Comparison of ENCODE assay signal across 20 cellular contexts in genomic region chr1:100799954-100800612, GRCh38.
A peak's percentile ranks its signal among the peaks of the same experiment; 100 is the strongest.
DNase-seq lines count a peak whose midpoint lies in the region; ATAC-seq and TF ChIP-seq lines count a peak whose summit lies in the region.
"Had no signal": no experiment of that assay in that cellular context is flagged by ENCODE, and none has a peak within 500 bp of the region (broad histone marks: within the 10 kb centered on the region; RNA-seq: fewer than 3 reads in every experiment).

No MANE protein-coding gene starts in this region.

- peaks cover 16% of the 10 kb centered on the region for H3K4me1 ChIP-seq in PC-9 (replicated peaks; ENCODE audit: insufficient read depth)
- H3K4me1 ChIP-seq in smooth muscle cell (ENCODE audit: low read depth) = peaks cover 3% of the 10 kb centered on the region
- no peaks in the 10 kb centered on the region for H3K4me1 ChIP-seq in endodermal cell (ENCODE audit: control insufficient read depth, insufficient read depth, low read length)

- intact Hi-C loops in PC-9 (cut with micrococcal nuclease; ENCODE audit: unreplicated experiment) = no loop called here

- no peaks in the 10 kb centered on the region for H3K27me3 Mint-ChIP-seq in endodermal cell (ENCODE audit: insufficient read depth)

- BruUV-seq in PC-9 (replicated peaks; lab: Mats Ljungman, UMichigan) = no TSS peak

- H3F3A ChIP-seq in PC-9 (ENCODE audit: insufficient read depth, low read depth) (peaks cover 11% of the 10 kb centered on the region; the same call in 1 of the 2 replicates), smooth muscle cell (ENCODE audit: low read depth) (no peaks in the 10 kb centered on the region)

- no peaks in the 10 kb centered on the region for H3K9me2 ChIP-seq in PC-9 (ENCODE audit: insufficient read depth)

- no peak overlapping the region for H3K4me3 Mint-ChIP-seq in endodermal cell
- H3K4me3 Mint-ChIP-seq: activated naive CD8-positive, alpha-beta T cell treated with anti-CD3 and anti-CD28 coated beads, Interleukin-2, amount 50 U/mL, for 24 hours; activated T-helper 17 cell treated with anti-CD3 and anti-CD28 coated beads, Interleukin-2, amount 50 U/mL, for 72 hours; naive thymus-derived CD4-positive, alpha-beta T cell had no signal

- no peaks in the 10 kb centered on the region for H3K36me3 Mint-ChIP-seq in endodermal cell (ENCODE audit: low read depth)
- H3K36me3 Mint-ChIP-seq: naive thymus-derived CD4-positive, alpha-beta T cell had no signal

- ATAC-seq in stimulated activated naive CD8-positive, alpha-beta T cell treated with anti-CD3 and anti-CD28 coated beads, Interleukin-15, Interleukin-2, amounts not matched to agents 100 U/mL and 50 U/mL, for 24 hours = no peak
- ATAC-seq: activated CD4-positive, CD25-positive, alpha-beta regulatory T cell treated with anti-CD3 and anti-CD28 coated beads, Interleukin-2, amount 50 U/mL, for 24 hours; activated naive CD8-positive, alpha-beta T cell treated with anti-CD3 and anti-CD28 coated beads, Interleukin-2, amount 50 U/mL, for 24 hours; activated T-helper 17 cell treated with anti-CD3 and anti-CD28 coated beads, Interleukin-2, amount 50 U/mL, for 72 hours; GM12878; naive thymus-derived CD4-positive, alpha-beta T cell had no signal

- H3K4me1 Mint-ChIP-seq in endodermal cell = no peaks in the 10 kb centered on the region
- H3K4me1 Mint-ChIP-seq: activated naive CD8-positive, alpha-beta T cell treated with anti-CD3 and anti-CD28 coated beads, Interleukin-2, amount 50 U/mL, for 24 hours; activated T-helper 17 cell treated with anti-CD3 and anti-CD28 coated beads, Interleukin-2, amount 50 U/mL, for 72 hours; naive thymus-derived CD4-positive, alpha-beta T cell had no signal

- H3K9ac ChIP-seq in smooth muscle cell (ENCODE audit: low read depth) (peak overlapping the region; percentile 28), endodermal cell (ENCODE audit: extremely low read depth, low read length, poor library complexity, severe bottlenecking) (no peak overlapping the region)

- no peak overlapping the region for H3K27ac Mint-ChIP-seq in endodermal cell
- H3K27ac Mint-ChIP-seq: activated naive CD8-positive, alpha-beta T cell treated with anti-CD3 and anti-CD28 coated beads, Interleukin-2, amount 50 U/mL, for 24 hours; activated T-helper 17 cell treated with anti-CD3 and anti-CD28 coated beads, Interleukin-2, amount 50 U/mL, for 72 hours; naive thymus-derived CD4-positive, alpha-beta T cell had no signal

- H3K27ac ChIP-seq in PC-9 (peak overlapping the region; percentile 33), cingulate gyrus (ENCODE audit: low read depth, low read length) (peak overlapping the region; percentile 61), layer of hippocampus (ENCODE audit: low read depth, low read length) (peak overlapping the region; percentile 49), smooth muscle cell (ENCODE audit: low read depth) (peak overlapping the region; percentile 69), endodermal cell (ENCODE audit: low read depth, low read length) (no peak overlapping the region)
- H3K27ac ChIP-seq: epithelial cell of prostate, thoracic aorta had no signal

- no peak for TF ChIP-seq CTCF in PC-9 (conservative IDR thresholded peaks at IDR 0.05)
- TF ChIP-seq CTCF in smooth muscle cell (IDR thresholded peaks at IDR 0.05; ENCODE audit: borderline replicate concordance, insufficient read depth, poor library complexity, severe bottlenecking) = no peak
- no peak for TF ChIP-seq CTCF in endodermal cell (conservative IDR thresholded peaks at IDR 0.05)
- no peak for TF ChIP-seq CTCF in GM20000 (IDR thresholded peaks at IDR 0.05; ENCODE audit: extremely low read depth, missing control alignments)

- H3K9me3 ChIP-seq in PC-9 (ENCODE audit: insufficient read depth, low read depth) = no peaks in the 10 kb centered on the region
- no peaks in the 10 kb centered on the region for H3K9me3 ChIP-seq in smooth muscle cell (replicated peaks; ENCODE audit: low read depth)
- peaks cover 25% of the 10 kb centered on the region for H3K9me3 ChIP-seq in endodermal cell (ENCODE audit: control insufficient read depth, low read length)
- H3K9me3 ChIP-seq: thoracic aorta had no signal

- no peak overlapping the region for H3K4me3 ChIP-seq in PC-9
- H3K4me3 ChIP-seq in smooth muscle cell = no peak overlapping the region
- no peak overlapping the region for H3K4me3 ChIP-seq in endodermal cell (ENCODE audit: low read length)
- H3K4me3 ChIP-seq: GM12878, thoracic aorta had no signal

- H3K27me3 ChIP-seq in PC-9 (ENCODE audit: insufficient read depth, low read depth) = no peaks in the 10 kb centered on the region
- H3K27me3 ChIP-seq in layer of hippocampus (ENCODE audit: control insufficient read depth, insufficient read depth, low read length) = no peaks in the 10 kb centered on the region
- no peaks in the 10 kb centered on the region for H3K27me3 ChIP-seq in smooth muscle cell (ENCODE audit: low read depth)
- H3K27me3 ChIP-seq in endodermal cell (ENCODE audit: control insufficient read depth, insufficient read depth, low read length, poor library complexity, severe bottlenecking) = no peaks in the 10 kb centered on the region

- no peak overlapping the region for H3K4me2 ChIP-seq in PC-9
- H3K4me2 ChIP-seq in smooth muscle cell = peak overlapping the region; percentile 66

- no peaks in the 10 kb centered on the region for H3K36me3 ChIP-seq in PC-9 (ENCODE audit: low read depth)
- no peaks in the 10 kb centered on the region for H3K36me3 ChIP-seq in smooth muscle cell (ENCODE audit: low read depth)
- H3K36me3 ChIP-seq in endodermal cell (ENCODE audit: control insufficient read depth, insufficient read depth, low read length) = no peaks in the 10 kb centered on the region
- H3K36me3 ChIP-seq: thoracic aorta had no signal

- H3K9me3 Mint-ChIP-seq in endodermal cell = peaks cover 20% of the 10 kb centered on the region

- WGBS in smooth muscle cell (ENCODE audit: low lambda C conversion rate) = 47% methylated on average over 1 of the region's 1 CpG
- WGBS in endodermal cell (ENCODE audit: insufficient coverage in 1 of 2, insufficient read length in 1 of 2), 2 experiments = 100% methylated on average over 1 of the region's 1 CpG

- POLR2A ChIA-PET in PC-9 (lab: Charles Lee; ENCODE audit: unreplicated experiment) = no interaction called here

- peak overlapping the region; percentile 25; the same call in 1 of the 2 replicates for H2AFZ ChIP-seq in PC-9
- no peak overlapping the region for H2AFZ ChIP-seq in smooth muscle cell (ENCODE audit: low read depth)

- CTCF ChIA-PET in PC-9 (lab: Charles Lee) = no interaction called here

- no peaks in the 10 kb centered on the region for H4K20me1 ChIP-seq in PC-9 (ENCODE audit: insufficient read depth)
- no peaks in the 10 kb centered on the region for H4K20me1 ChIP-seq in smooth muscle cell (ENCODE audit: low read depth)

- DNase-seq in PC-9 = peak in 1 of 2 experiments; percentile 89
- DNase-seq in smooth muscle cell (lab: John Stamatoyannopoulos, UW; ENCODE audit: unreplicated experiment) = no peak
- DNase-seq in effector CD8-positive, alpha-beta T cell (lab: John Stamatoyannopoulos, UW) = no peak
- DNase-seq in endodermal cell = no peak
- no peak for DNase-seq in GM20000 (ENCODE audit: low spot score)
- DNase-seq in stimulated activated naive CD8-positive, alpha-beta T cell treated with anti-CD3 and anti-CD28 coated beads, Interleukin-15, Interleukin-2, amounts not matched to agents 100 U/mL and 50 U/mL, for 24 hours = no peak
- DNase-seq: activated naive CD8-positive, alpha-beta T cell treated with anti-CD3 and anti-CD28 coated beads, Interleukin-2, amount 50 U/mL, for 24 hours; GDM1; Kasumi-1; naive thymus-derived CD4-positive, alpha-beta T cell; NCI-H1092; NCI-H69; posterior cingulate gyrus had no signal

- H3K79me2 ChIP-seq in PC-9 (ENCODE audit: low read depth) (no peaks in the 10 kb centered on the region), smooth muscle cell (ENCODE audit: low read depth) (no peaks in the 10 kb centered on the region)
